Comparison of ENCODE assay signal across 1 cellular context in the genomic region with DNA sequence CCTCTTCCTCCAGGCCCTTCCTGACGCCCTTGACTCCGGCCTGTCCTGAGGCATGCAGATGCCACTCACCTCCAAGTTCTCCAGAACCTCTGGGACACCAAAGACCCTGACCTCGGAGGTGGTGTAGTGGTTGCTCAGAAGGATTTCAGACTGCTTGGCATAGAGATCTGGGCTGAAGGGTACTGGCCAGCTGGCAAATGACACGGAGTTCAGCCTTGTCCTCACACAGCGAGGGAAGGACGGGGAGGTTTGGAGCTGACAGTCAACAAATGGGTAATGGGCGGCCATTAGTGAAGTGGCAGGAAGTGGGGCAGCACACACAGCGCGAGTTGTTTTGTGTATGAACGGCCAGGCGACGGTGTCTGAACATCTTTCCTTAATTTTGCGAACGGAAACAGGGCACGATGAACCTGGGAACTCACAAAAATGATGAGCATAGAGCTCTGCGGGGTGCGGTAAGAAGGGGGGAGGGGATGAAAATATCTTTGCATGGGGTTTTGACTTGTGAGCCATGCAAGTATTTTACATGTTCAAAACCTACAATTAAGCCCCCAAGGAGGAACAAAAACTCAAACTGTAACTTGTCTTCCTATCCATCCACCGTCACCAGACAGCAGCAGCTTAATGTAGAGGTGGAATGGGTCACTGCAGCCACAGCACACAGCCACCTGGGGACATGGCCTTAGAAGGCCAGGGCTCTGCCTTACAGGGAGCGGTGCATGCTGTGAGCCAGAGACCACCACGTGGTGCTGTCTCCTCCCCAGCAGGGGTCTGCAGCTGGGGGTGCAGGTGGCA.
TF ChIP-seq lines count a peak whose summit lies in the region.

No MANE protein-coding gene starts in this region.

TF ChIP-seq in K562, 482 proteins besides CTCF, POLR2A, EP300 and RAD21:
- TF ChIP-seq, protein P1, sequence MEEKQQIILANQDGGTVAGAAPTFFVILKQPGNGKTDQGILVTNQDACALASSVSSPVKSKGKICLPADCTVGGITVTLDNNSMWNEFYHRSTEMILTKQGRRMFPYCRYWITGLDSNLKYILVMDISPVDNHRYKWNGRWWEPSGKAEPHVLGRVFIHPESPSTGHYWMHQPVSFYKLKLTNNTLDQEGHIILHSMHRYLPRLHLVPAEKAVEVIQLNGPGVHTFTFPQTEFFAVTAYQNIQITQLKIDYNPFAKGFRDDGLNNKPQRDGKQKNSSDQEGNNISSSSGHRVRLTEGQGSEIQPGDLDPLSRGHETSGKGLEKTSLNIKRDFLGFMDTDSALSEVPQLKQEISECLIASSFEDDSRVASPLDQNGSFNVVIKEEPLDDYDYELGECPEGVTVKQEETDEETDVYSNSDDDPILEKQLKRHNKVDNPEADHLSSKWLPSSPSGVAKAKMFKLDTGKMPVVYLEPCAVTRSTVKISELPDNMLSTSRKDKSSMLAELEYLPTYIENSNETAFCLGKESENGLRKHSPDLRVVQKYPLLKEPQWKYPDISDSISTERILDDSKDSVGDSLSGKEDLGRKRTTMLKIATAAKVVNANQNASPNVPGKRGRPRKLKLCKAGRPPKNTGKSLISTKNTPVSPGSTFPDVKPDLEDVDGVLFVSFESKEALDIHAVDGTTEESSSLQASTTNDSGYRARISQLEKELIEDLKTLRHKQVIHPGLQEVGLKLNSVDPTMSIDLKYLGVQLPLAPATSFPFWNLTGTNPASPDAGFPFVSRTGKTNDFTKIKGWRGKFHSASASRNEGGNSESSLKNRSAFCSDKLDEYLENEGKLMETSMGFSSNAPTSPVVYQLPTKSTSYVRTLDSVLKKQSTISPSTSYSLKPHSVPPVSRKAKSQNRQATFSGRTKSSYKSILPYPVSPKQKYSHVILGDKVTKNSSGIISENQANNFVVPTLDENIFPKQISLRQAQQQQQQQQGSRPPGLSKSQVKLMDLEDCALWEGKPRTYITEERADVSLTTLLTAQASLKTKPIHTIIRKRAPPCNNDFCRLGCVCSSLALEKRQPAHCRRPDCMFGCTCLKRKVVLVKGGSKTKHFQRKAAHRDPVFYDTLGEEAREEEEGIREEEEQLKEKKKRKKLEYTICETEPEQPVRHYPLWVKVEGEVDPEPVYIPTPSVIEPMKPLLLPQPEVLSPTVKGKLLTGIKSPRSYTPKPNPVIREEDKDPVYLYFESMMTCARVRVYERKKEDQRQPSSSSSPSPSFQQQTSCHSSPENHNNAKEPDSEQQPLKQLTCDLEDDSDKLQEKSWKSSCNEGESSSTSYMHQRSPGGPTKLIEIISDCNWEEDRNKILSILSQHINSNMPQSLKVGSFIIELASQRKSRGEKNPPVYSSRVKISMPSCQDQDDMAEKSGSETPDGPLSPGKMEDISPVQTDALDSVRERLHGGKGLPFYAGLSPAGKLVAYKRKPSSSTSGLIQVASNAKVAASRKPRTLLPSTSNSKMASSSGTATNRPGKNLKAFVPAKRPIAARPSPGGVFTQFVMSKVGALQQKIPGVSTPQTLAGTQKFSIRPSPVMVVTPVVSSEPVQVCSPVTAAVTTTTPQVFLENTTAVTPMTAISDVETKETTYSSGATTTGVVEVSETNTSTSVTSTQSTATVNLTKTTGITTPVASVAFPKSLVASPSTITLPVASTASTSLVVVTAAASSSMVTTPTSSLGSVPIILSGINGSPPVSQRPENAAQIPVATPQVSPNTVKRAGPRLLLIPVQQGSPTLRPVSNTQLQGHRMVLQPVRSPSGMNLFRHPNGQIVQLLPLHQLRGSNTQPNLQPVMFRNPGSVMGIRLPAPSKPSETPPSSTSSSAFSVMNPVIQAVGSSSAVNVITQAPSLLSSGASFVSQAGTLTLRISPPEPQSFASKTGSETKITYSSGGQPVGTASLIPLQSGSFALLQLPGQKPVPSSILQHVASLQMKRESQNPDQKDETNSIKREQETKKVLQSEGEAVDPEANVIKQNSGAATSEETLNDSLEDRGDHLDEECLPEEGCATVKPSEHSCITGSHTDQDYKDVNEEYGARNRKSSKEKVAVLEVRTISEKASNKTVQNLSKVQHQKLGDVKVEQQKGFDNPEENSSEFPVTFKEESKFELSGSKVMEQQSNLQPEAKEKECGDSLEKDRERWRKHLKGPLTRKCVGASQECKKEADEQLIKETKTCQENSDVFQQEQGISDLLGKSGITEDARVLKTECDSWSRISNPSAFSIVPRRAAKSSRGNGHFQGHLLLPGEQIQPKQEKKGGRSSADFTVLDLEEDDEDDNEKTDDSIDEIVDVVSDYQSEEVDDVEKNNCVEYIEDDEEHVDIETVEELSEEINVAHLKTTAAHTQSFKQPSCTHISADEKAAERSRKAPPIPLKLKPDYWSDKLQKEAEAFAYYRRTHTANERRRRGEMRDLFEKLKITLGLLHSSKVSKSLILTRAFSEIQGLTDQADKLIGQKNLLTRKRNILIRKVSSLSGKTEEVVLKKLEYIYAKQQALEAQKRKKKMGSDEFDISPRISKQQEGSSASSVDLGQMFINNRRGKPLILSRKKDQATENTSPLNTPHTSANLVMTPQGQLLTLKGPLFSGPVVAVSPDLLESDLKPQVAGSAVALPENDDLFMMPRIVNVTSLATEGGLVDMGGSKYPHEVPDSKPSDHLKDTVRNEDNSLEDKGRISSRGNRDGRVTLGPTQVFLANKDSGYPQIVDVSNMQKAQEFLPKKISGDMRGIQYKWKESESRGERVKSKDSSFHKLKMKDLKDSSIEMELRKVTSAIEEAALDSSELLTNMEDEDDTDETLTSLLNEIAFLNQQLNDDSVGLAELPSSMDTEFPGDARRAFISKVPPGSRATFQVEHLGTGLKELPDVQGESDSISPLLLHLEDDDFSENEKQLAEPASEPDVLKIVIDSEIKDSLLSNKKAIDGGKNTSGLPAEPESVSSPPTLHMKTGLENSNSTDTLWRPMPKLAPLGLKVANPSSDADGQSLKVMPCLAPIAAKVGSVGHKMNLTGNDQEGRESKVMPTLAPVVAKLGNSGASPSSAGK (IDR thresholded peaks at IDR 0.05) = peak; percentile 34; the same call in 1 of the 2 replicates
- no peak for TF ChIP-seq KLF10 (CRISPR knock-in tag; IDR thresholded peaks at IDR 0.05)
- no peak for TF ChIP-seq TGIF2 (CRISPR knock-in tag; IDR thresholded peaks at IDR 0.05)
- no peak for TF ChIP-seq ZNF316 (IDR thresholded peaks at IDR 0.05)
- no peak for TF ChIP-seq ZNF384 (IDR thresholded peaks at IDR 0.05; ENCODE audit: low read depth, low read length)
- no peak for TF ChIP-seq FOSL1 (tag; conservative IDR thresholded peaks at IDR 0.05)
- no peak for TF ChIP-seq BRCA1 (IDR thresholded peaks at IDR 0.05)
- no peak for TF ChIP-seq BRCA1 (CRISPR knock-in tag; IDR thresholded peaks at IDR 0.05)
- no peak for TF ChIP-seq E2F8 (IDR thresholded peaks at IDR 0.05; ENCODE audit: low read depth, partially characterized antibody)
- TF ChIP-seq, protein P2, sequence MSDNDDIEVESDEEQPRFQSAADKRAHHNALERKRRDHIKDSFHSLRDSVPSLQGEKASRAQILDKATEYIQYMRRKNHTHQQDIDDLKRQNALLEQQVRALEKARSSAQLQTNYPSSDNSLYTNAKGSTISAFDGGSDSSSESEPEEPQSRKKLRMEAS (CRISPR knock-in tag; IDR thresholded peaks at IDR 0.05) = peak; percentile 14; the same call in 1 of the 2 replicates
- TF ChIP-seq, protein P3, sequence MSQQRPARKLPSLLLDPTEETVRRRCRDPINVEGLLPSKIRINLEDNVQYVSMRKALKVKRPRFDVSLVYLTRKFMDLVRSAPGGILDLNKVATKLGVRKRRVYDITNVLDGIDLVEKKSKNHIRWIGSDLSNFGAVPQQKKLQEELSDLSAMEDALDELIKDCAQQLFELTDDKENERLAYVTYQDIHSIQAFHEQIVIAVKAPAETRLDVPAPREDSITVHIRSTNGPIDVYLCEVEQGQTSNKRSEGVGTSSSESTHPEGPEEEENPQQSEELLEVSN (IDR thresholded peaks at IDR 0.05; ENCODE audit: borderline replicate concordance in 1 of 2, extremely low read depth in 1 of 2, insufficient read depth in 1 of 2, insufficient read length in 1 of 2, low read depth in 1 of 2, low read length in 1 of 2, poor library complexity in 1 of 2, severe bottlenecking in 1 of 2) = peak in 1 of 2 experiments; percentile 35
- no peak for TF ChIP-seq ILK (tag; IDR thresholded peaks at IDR 0.05; ENCODE audit: borderline replicate concordance, low read depth)
- TF ChIP-seq ZNF699 (CRISPR knock-in tag; IDR thresholded peaks at IDR 0.05; ENCODE audit: insufficient replicate concordance) = no peak
- no peak for TF ChIP-seq FIP1L1 (IDR thresholded peaks at IDR 0.05; ENCODE audit: low read depth, low read length, poor library complexity, severe bottlenecking)
- no peak for TF ChIP-seq ZFP1 (CRISPR knock-in tag; IDR thresholded peaks at IDR 0.05)
- no peak for TF ChIP-seq BHLHE40 (IDR thresholded peaks at IDR 0.05; ENCODE audit: low read length)
- TF ChIP-seq ZNF12 (CRISPR knock-in tag; IDR thresholded peaks at IDR 0.05) = no peak
- TF ChIP-seq, protein P4, sequence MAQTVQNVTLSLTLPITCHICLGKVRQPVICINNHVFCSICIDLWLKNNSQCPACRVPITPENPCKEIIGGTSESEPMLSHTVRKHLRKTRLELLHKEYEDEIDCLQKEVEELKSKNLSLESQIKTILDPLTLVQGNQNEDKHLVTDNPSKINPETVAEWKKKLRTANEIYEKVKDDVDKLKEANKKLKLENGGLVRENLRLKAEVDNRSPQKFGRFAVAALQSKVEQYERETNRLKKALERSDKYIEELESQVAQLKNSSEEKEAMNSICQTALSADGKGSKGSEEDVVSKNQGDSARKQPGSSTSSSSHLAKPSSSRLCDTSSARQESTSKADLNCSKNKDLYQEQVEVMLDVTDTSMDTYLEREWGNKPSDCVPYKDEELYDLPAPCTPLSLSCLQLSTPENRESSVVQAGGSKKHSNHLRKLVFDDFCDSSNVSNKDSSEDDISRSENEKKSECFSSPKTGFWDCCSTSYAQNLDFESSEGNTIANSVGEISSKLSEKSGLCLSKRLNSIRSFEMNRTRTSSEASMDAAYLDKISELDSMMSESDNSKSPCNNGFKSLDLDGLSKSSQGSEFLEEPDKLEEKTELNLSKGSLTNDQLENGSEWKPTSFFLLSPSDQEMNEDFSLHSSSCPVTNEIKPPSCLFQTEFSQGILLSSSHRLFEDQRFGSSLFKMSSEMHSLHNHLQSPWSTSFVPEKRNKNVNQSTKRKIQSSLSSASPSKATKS (CRISPR knock-in tag; IDR thresholded peaks at IDR 0.05) = no peak
- TF ChIP-seq SPI1 (IDR thresholded peaks at IDR 0.05; ENCODE audit: borderline replicate concordance, low read depth, low read length) = no peak
- TF ChIP-seq, protein P5, sequence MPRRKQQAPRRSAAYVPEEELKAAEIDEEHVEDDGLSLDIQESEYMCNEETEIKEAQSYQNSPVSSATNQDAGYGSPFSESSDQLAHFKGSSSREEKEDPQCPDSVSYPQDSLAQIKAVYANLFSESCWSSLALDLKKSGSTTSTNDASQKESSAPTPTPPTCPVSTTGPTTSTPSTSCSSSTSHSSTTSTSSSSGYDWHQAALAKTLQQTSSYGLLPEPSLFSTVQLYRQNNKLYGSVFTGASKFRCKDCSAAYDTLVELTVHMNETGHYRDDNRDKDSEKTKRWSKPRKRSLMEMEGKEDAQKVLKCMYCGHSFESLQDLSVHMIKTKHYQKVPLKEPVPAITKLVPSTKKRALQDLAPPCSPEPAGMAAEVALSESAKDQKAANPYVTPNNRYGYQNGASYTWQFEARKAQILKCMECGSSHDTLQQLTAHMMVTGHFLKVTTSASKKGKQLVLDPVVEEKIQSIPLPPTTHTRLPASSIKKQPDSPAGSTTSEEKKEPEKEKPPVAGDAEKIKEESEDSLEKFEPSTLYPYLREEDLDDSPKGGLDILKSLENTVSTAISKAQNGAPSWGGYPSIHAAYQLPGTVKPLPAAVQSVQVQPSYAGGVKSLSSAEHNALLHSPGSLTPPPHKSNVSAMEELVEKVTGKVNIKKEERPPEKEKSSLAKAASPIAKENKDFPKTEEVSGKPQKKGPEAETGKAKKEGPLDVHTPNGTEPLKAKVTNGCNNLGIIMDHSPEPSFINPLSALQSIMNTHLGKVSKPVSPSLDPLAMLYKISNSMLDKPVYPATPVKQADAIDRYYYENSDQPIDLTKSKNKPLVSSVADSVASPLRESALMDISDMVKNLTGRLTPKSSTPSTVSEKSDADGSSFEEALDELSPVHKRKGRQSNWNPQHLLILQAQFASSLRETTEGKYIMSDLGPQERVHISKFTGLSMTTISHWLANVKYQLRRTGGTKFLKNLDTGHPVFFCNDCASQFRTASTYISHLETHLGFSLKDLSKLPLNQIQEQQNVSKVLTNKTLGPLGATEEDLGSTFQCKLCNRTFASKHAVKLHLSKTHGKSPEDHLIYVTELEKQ (CRISPR knock-in tag; IDR thresholded peaks at IDR 0.05) = no peak
- TF ChIP-seq ZBTB7A (IDR thresholded peaks at IDR 0.05; ENCODE audit: borderline replicate concordance, control insufficient read depth, low read depth, low read length) = 0 out of 2 replicates have a peak, but pooled peaks have one; percentile 23
- TF ChIP-seq BMI1 (IDR thresholded peaks at IDR 0.05; ENCODE audit: low read length) = no peak
- TF ChIP-seq CBFB (CRISPR knock-in tag; IDR thresholded peaks at IDR 0.05) = no peak
- TF ChIP-seq BCOR (IDR thresholded peaks at IDR 0.05) = no peak
- TF ChIP-seq, protein P6, sequence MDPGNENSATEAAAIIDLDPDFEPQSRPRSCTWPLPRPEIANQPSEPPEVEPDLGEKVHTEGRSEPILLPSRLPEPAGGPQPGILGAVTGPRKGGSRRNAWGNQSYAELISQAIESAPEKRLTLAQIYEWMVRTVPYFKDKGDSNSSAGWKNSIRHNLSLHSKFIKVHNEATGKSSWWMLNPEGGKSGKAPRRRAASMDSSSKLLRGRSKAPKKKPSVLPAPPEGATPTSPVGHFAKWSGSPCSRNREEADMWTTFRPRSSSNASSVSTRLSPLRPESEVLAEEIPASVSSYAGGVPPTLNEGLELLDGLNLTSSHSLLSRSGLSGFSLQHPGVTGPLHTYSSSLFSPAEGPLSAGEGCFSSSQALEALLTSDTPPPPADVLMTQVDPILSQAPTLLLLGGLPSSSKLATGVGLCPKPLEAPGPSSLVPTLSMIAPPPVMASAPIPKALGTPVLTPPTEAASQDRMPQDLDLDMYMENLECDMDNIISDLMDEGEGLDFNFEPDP (CRISPR knock-in tag; IDR thresholded peaks at IDR 0.05) = no peak
